7 cellular contexts compared by ENCODE assay signal in genomic region chr19:17406039-17406886, GRCh38. TPM values are rescaled to one million over a fixed set of nuclear protein-coding genes. Genes with fewer than 3 reads are reported as not detected.
DNase-seq lines count a peak whose midpoint lies in the region; ATAC-seq lines count a peak whose summit lies in the region.

No MANE protein-coding gene starts in this region.

- peak overlapping the region; percentile 97 for H3K27ac Mint-ChIP-seq in activated CD8-positive, alpha-beta T cell treated with anti-CD3 and anti-CD28 coated beads, Interleukin-2, amount 10 ng/mL, durations not matched to agents 7 days and 5 days

- H3K27ac ChIP-seq in layer of hippocampus (ENCODE audit: low read depth, low read length) = peak overlapping the region; percentile 73
- peak overlapping the region; percentile 90 for H3K27ac ChIP-seq in temporal lobe (ENCODE audit: low read depth, low read length)

- H3K36me3 Mint-ChIP-seq in activated CD8-positive, alpha-beta T cell treated with anti-CD3 and anti-CD28 coated beads, Interleukin-2, amount 10 ng/mL, durations not matched to agents 7 days and 5 days (ENCODE audit: low read depth) = peaks cover 46% of the 10 kb centered on the region

- no peaks in the 10 kb centered on the region for H3K27me3 Mint-ChIP-seq in activated CD8-positive, alpha-beta T cell treated with anti-CD3 and anti-CD28 coated beads, Interleukin-2, amount 10 ng/mL, durations not matched to agents 7 days and 5 days (ENCODE audit: low read depth)

- no peaks in the 10 kb centered on the region for H3K27me3 ChIP-seq in layer of hippocampus (ENCODE audit: control insufficient read depth, insufficient read depth, low read length)

- peak overlapping the region; percentile 86 for H3K4me3 Mint-ChIP-seq in activated CD8-positive, alpha-beta T cell treated with anti-CD3 and anti-CD28 coated beads, Interleukin-2, amount 10 ng/mL, durations not matched to agents 7 days and 5 days

- H3K4me1 Mint-ChIP-seq in activated CD8-positive, alpha-beta T cell treated with anti-CD3 and anti-CD28 coated beads, Interleukin-2, amount 10 ng/mL, durations not matched to agents 7 days and 5 days (ENCODE audit: low read depth) = peaks cover 42% of the 10 kb centered on the region

- DNase-seq in activated CD8-positive, alpha-beta T cell treated with anti-CD3 and anti-CD28 coated beads, Interleukin-2, amount 10 ng/mL, durations not matched to agents 7 days and 5 days = peak; percentile 75
- DNase-seq in HT-29 (ENCODE audit: low spot score) (no peak), NCI-H69 (lab: John Stamatoyannopoulos, UW) (no peak)

- POLR2A ChIA-PET in activated CD8-positive, alpha-beta T cell treated with anti-CD3 and anti-CD28 coated beads, Interleukin-2, amount 10 ng/mL, durations not matched to agents 7 days and 5 days (lab: Charles Lee) = interaction anchor here (0.6 to 3.1 kb wide), 13 partner anchors 10 to 441 kb away, joined by 3 to 36 read pairs (median 5); partner anchors contain the start of genes CCDC194, DDA1, JAK3 and MVB12A

- CTCF ChIA-PET in activated CD8-positive, alpha-beta T cell treated with anti-CD3 and anti-CD28 coated beads, Interleukin-2, amount 10 ng/mL, durations not matched to agents 7 days and 5 days (lab: Charles Lee) = interaction anchor here (1.0 to 2.4 kb wide), 6 partner anchors 12 to 90 kb away, joined by 3 to 14 read pairs (median 6); partner anchors contain the start of gene CCDC194

- H3K9me3 Mint-ChIP-seq in activated CD8-positive, alpha-beta T cell treated with anti-CD3 and anti-CD28 coated beads, Interleukin-2, amount 10 ng/mL, durations not matched to agents 7 days and 5 days (ENCODE audit: insufficient read depth) = no peaks in the 10 kb centered on the region

- ATAC-seq in GM18909 (IDR thresholded peaks at IDR 0.05; ENCODE audit: poor library complexity, unreplicated experiment) (peak; percentile 13), HG03442 (IDR thresholded peaks at IDR 0.05; ENCODE audit: unreplicated experiment) (peak; percentile 16)
- ATAC-seq in activated CD8-positive, alpha-beta T cell treated with anti-CD3 and anti-CD28 coated beads, Interleukin-2, amount 10 ng/mL, durations not matched to agents 7 days and 5 days = peak; percentile 20

RNA-seq across cellular contexts. Expression of gene BST2, which starts 0.8 kb away (rescaled TPM):
- total RNA-seq in activated CD8-positive, alpha-beta T cell treated with anti-CD3 and anti-CD28 coated beads, Interleukin-2, amount 10 ng/mL, durations not matched to agents 7 days and 5 days = 100 to 1,000 TPM; 222 to 230 TPM
- 2.0 TPM for total RNA-seq in temporal lobe
- total RNA-seq in HT-29 (2014; rRNA removed; shearing (Covaris generic)) = 134 and 172 TPM in 2 replicates

RNA-seq across cellular contexts. Expression of gene CCDC194, which starts 12.3 kb away (rescaled TPM):
- total RNA-seq in activated CD8-positive, alpha-beta T cell treated with anti-CD3 and anti-CD28 coated beads, Interleukin-2, amount 10 ng/mL, durations not matched to agents 7 days and 5 days = 1 to 10 TPM; 4.7 to 4.8 TPM
- not detected for total RNA-seq in temporal lobe
- total RNA-seq in HT-29 (2014; rRNA removed; shearing (Covaris generic)) = 0.81 and 1.6 TPM in 2 replicates

RNA-seq across cellular contexts. Expression of gene MVB12A, which starts 13.6 kb away (rescaled TPM):
- total RNA-seq in activated CD8-positive, alpha-beta T cell treated with anti-CD3 and anti-CD28 coated beads, Interleukin-2, amount 10 ng/mL, durations not matched to agents 7 days and 5 days = 10 to 100 TPM; 36.6 to 40.3 TPM
- 15.5 TPM for total RNA-seq in temporal lobe
- total RNA-seq in HT-29 (2014; rRNA removed; shearing (Covaris generic)) = 59.0 and 77.0 TPM in 2 replicates

RNA-seq across cellular contexts. Expression of gene PLVAP, which starts 29.1 kb away (rescaled TPM):
- under 1 TPM in 1 of 2 experiments, not detected in 1; 0.11 TPM for total RNA-seq in activated CD8-positive, alpha-beta T cell treated with anti-CD3 and anti-CD28 coated beads, Interleukin-2, amount 10 ng/mL, durations not matched to agents 7 days and 5 days
- 0.74 TPM for total RNA-seq in temporal lobe
- not detected in 2 replicates for total RNA-seq in HT-29 (2014; rRNA removed; shearing (Covaris generic))

RNA-seq across cellular contexts. Expression of gene TMEM221, which starts 42.2 kb away (rescaled TPM):
- total RNA-seq in activated CD8-positive, alpha-beta T cell treated with anti-CD3 and anti-CD28 coated beads, Interleukin-2, amount 10 ng/mL, durations not matched to agents 7 days and 5 days = not detected
- 0.74 TPM for total RNA-seq in temporal lobe
- total RNA-seq in HT-29 (2014; rRNA removed; shearing (Covaris generic)) = not detected in 2 replicates

Comparison
In these comparisons a context has a peak if more than half of its experiments do, and no peak if none do; other contexts are left out.
1. RNA of gene BST2, which starts 0.8 kb away (total RNA-seq): 222 to 230 TPM in activated CD8-positive, alpha-beta T cell treated with anti-CD3 and anti-CD28 coated beads, Interleukin-2, amount 10 ng/mL, durations not matched to agents 7 days and 5 days and 134 to 172 TPM in HT-29; 2.0 TPM in temporal lobe (single experiment); every median in the first group is over 10 times any median in the second.
2. Peak in every context shown above with its lines, with median percentiles within 50 percentile points of each other: ATAC-seq.